In genomic region chr22:31346733-31347250, GRCh38 we compare ENCODE assay signal across 1 cellular context.
A peak's percentile ranks its signal among the peaks of the same experiment; 100 is the strongest.
TF ChIP-seq lines count a peak whose summit lies in the region.

No MANE protein-coding gene starts in this region.

TF ChIP-seq in HepG2, 621 proteins besides CTCF, POLR2A, EP300 and RAD21 (continued from another document and continues in another):
- peak; percentile 85; the same call in 1 of the 2 replicates for TF ChIP-seq ZNF432 (CRISPR knock-in tag; IDR thresholded peaks at IDR 0.05; ENCODE audit: borderline replicate concordance)
- TF ChIP-seq SP2 (CRISPR knock-in tag; IDR thresholded peaks at IDR 0.05): no peak
- TF ChIP-seq ZNF740 (CRISPR knock-in tag; IDR thresholded peaks at IDR 0.05): peak; percentile 97
- TF ChIP-seq ELK4 (CRISPR knock-in tag; IDR thresholded peaks at IDR 0.05; ENCODE audit: borderline replicate concordance): no peak
- TF ChIP-seq ZNF557 (CRISPR knock-in tag; IDR thresholded peaks at IDR 0.05): no peak
- no peak; the same call in 1 of the 2 replicates for TF ChIP-seq ZNF234 (CRISPR knock-in tag; conservative IDR thresholded peaks at IDR 0.05)
- TF ChIP-seq HOXA5 (CRISPR knock-in tag; IDR thresholded peaks at IDR 0.05): peak; percentile 22; the same call in 1 of the 2 replicates
- TF ChIP-seq RFX3 (CRISPR knock-in tag; IDR thresholded peaks at IDR 0.05): no peak
- TF ChIP-seq ZNF282 (IDR thresholded peaks at IDR 0.05; ENCODE audit: partially characterized antibody): no peak
- no peak for TF ChIP-seq TCF12 (IDR thresholded peaks at IDR 0.05)
- TF ChIP-seq TCF12 (CRISPR knock-in tag; IDR thresholded peaks at IDR 0.05): no peak
- TF ChIP-seq ZNF713 (CRISPR knock-in tag; IDR thresholded peaks at IDR 0.05): no peak
- no peak for TF ChIP-seq ZNF263 (CRISPR knock-in tag; IDR thresholded peaks at IDR 0.05)
- no peak for TF ChIP-seq KDM3A (CRISPR knock-in tag; IDR thresholded peaks at IDR 0.05; ENCODE audit: low read depth)
- peak; percentile 54; the same call in 1 of the 2 replicates for TF ChIP-seq RXRA (CRISPR knock-in tag; IDR thresholded peaks at IDR 0.05)
- TF ChIP-seq ZNF547 (CRISPR knock-in tag; IDR thresholded peaks at IDR 0.05): no peak
- no peak for TF ChIP-seq ZSCAN5A (CRISPR knock-in tag; IDR thresholded peaks at IDR 0.05; ENCODE audit: borderline replicate concordance)
- no peak for TF ChIP-seq TBP (CRISPR knock-in tag; IDR thresholded peaks at IDR 0.05)
- TF ChIP-seq ZFP36 (IDR thresholded peaks at IDR 0.05; ENCODE audit: borderline replicate concordance, low read depth, low read length, partially characterized antibody): no peak
- no peak for TF ChIP-seq RFXANK (CRISPR knock-in tag; IDR thresholded peaks at IDR 0.05)
- peak; percentile 78; the same call in 1 of the 2 replicates for TF ChIP-seq DMAP1 (CRISPR knock-in tag; IDR thresholded peaks at IDR 0.05)
- TF ChIP-seq ZNF777 (CRISPR knock-in tag; IDR thresholded peaks at IDR 0.05): peak; percentile 36; the same call in 1 of the 2 replicates
- TF ChIP-seq ZNF569 (CRISPR knock-in tag; IDR thresholded peaks at IDR 0.05; ENCODE audit: borderline replicate concordance): no peak
- TF ChIP-seq ZNF724P (CRISPR knock-in tag; IDR thresholded peaks at IDR 0.05; ENCODE audit: borderline replicate concordance): peak; percentile 34; the same call in 1 of the 2 replicates
- TF ChIP-seq ZNF597 (CRISPR knock-in tag; IDR thresholded peaks at IDR 0.05): no peak
- no peak for TF ChIP-seq ZNF720 (CRISPR knock-in tag; IDR thresholded peaks at IDR 0.05)
- 0 out of 2 replicates have a peak, but pooled peaks have one; percentile 15 for TF ChIP-seq ZKSCAN8 (CRISPR knock-in tag; IDR thresholded peaks at IDR 0.05; ENCODE audit: borderline replicate concordance)
- TF ChIP-seq ZBTB20 (CRISPR knock-in tag; IDR thresholded peaks at IDR 0.05; ENCODE audit: borderline replicate concordance, low read depth): no peak
- TF ChIP-seq SRY (CRISPR knock-in tag; IDR thresholded peaks at IDR 0.05): no peak
- TF ChIP-seq NR2F6 (IDR thresholded peaks at IDR 0.05): no peak
- no peak for TF ChIP-seq NR2F6 (CRISPR knock-in tag; IDR thresholded peaks at IDR 0.05)
- no peak for TF ChIP-seq SRF (IDR thresholded peaks at IDR 0.05; ENCODE audit: low read depth, low read length)
- no peak for TF ChIP-seq NR2F1 (CRISPR knock-in tag; IDR thresholded peaks at IDR 0.05)
- TF ChIP-seq AHR (CRISPR knock-in tag; IDR thresholded peaks at IDR 0.05): no peak; the same call in 1 of the 2 replicates
- no peak for TF ChIP-seq ZNF12 (CRISPR knock-in tag; IDR thresholded peaks at IDR 0.05)
- no peak; the same call in 1 of the 2 replicates for TF ChIP-seq CREM (IDR thresholded peaks at IDR 0.05)
- no peak for TF ChIP-seq CREM (CRISPR knock-in tag; IDR thresholded peaks at IDR 0.05)
- peak; percentile 53 for TF ChIP-seq PATZ1 (CRISPR knock-in tag; IDR thresholded peaks at IDR 0.05)
- TF ChIP-seq NCOA2 (CRISPR knock-in tag; IDR thresholded peaks at IDR 0.05): no peak
- TF ChIP-seq ATF6 (CRISPR knock-in tag; conservative IDR thresholded peaks at IDR 0.05): no peak
- TF ChIP-seq PHF8 (CRISPR knock-in tag; IDR thresholded peaks at IDR 0.05): peak; percentile 70
- no peak for TF ChIP-seq ZNF138 (CRISPR knock-in tag; IDR thresholded peaks at IDR 0.05; ENCODE audit: low read depth)
- 0 out of 2 replicates have a peak, but pooled peaks have one; percentile 5 for TF ChIP-seq ATF1 (CRISPR knock-in tag; IDR thresholded peaks at IDR 0.05)
- 0 out of 2 replicates have a peak, but pooled peaks have one; percentile 31 for TF ChIP-seq ZBTB34 (CRISPR knock-in tag; IDR thresholded peaks at IDR 0.05)
- no peak for TF ChIP-seq SNAPC4 (CRISPR knock-in tag; IDR thresholded peaks at IDR 0.05)
- 0 out of 2 replicates have a peak, but pooled peaks have one; percentile 13 for TF ChIP-seq FOSL2 (CRISPR knock-in tag; IDR thresholded peaks at IDR 0.05)
- TF ChIP-seq GATAD1 (CRISPR knock-in tag; IDR thresholded peaks at IDR 0.05): no peak
- TF ChIP-seq PRMT3 (CRISPR knock-in tag; IDR thresholded peaks at IDR 0.05; ENCODE audit: borderline replicate concordance, low read depth): no peak
- TF ChIP-seq TFDP1 (CRISPR knock-in tag; IDR thresholded peaks at IDR 0.05; ENCODE audit: borderline replicate concordance): peak; percentile 42; the same call in 1 of the 2 replicates
- no peak for TF ChIP-seq HBP1 (CRISPR knock-in tag; IDR thresholded peaks at IDR 0.05; ENCODE audit: low read depth)
- no peak for TF ChIP-seq ZNF33B (CRISPR knock-in tag; IDR thresholded peaks at IDR 0.05)
- no peak for TF ChIP-seq TOPORS (CRISPR knock-in tag; IDR thresholded peaks at IDR 0.05)
